16 cellular contexts compared by ENCODE assay signal in the genomic region with DNA sequence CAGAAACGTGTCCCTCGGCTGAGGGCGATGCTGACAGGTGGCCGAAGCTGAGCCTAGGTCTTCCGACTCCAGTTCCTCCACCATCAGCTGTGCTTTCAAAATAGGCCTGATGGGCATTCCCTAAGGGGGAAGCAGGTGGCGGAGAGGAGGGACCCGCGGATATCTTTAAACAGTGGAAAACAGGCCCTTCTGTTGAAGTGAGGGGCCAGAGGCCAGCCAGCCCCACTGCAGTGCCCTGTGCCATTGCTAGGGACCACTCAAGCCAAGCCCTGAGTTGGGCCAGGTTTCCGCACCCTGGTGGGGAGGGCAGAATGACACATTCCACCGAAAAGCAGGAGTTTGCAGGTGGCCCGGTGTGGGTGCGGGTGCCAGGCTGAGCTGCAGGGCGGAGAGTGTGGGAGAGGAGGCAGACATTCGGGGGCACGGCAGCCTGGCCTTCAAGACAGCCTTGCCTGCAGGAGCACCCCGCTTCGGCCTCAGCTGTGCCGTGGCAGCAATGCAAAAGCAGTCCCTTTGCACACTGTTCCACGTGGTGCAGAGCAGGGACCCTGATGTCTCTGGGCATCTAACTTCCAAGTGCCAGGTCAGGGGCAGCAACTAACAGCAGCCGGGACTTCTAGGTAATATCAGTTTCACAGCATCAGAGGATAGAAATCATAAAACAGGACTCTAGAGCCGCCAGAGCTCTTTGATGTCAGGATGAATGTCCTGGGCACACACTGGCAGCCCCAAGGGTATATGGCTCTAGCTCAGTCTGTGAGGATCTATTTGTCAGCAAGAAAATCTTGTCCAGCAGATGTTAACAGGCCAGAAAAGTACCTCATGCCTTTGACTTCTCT. TPM values are rescaled to one million over a fixed set of nuclear protein-coding genes. Genes with fewer than 3 reads are reported as not detected.
DNase-seq lines count a peak whose midpoint lies in the region; ATAC-seq and TF ChIP-seq lines count a peak whose summit lies in the region.
"Had no signal": no experiment of that assay in that cellular context is flagged by ENCODE, and none has a peak within 500 bp of the region (broad histone marks: within the 10 kb centered on the region; RNA-seq: fewer than 3 reads in every experiment).

No MANE protein-coding gene starts in this region.

- no peak for ATAC-seq in HG02981 (IDR thresholded peaks at IDR 0.05; ENCODE audit: unreplicated experiment)
- ATAC-seq in GM21447 (IDR thresholded peaks at IDR 0.05; ENCODE audit: unreplicated experiment): no peak
- ATAC-seq: stimulated activated naive CD8-positive, alpha-beta T cell treated with anti-CD3 and anti-CD28 coated beads, Interleukin-15, Interleukin-2, amounts not matched to agents 100 U/mL and 50 U/mL, for 24 hours had no signal

- no peak overlapping the region for H3K4me2 ChIP-seq in mammary epithelial cell (ENCODE audit: insufficient read depth, low read depth, low read length)

- dilution Hi-C loops in mammary epithelial cell (cut with HindIII; ENCODE audit: low sequenced_read_pairs): no loop called here

- H3K9me3 Mint-ChIP-seq in MCF 10A (ENCODE audit: unreplicated experiment): no peaks in the 10 kb centered on the region
- no peaks in the 10 kb centered on the region for H3K9me3 Mint-ChIP-seq in brain

- CTCF ChIA-PET in MCF 10A (lab: Yijun Ruan, JAX) (interaction anchor here (3.0 kb wide), 1 partner anchor 17 kb away, joined by 8 read pairs; the partner anchor contains the start of gene HNRNPH1), mammary epithelial cell (lab: Charles Lee; ENCODE audit: low non-redundant PET) (no interaction called here)

- H3K9me3 ChIP-seq in mammary epithelial cell (replicated peaks; ENCODE audit: insufficient read depth, low read length): no peaks in the 10 kb centered on the region
- no peaks in the 10 kb centered on the region for H3K9me3 ChIP-seq in muscle layer of colon (ENCODE audit: low read length)
- H3K9me3 ChIP-seq: lower lobe of right lung had no signal

- WGBS in mammary epithelial cell (ENCODE audit: low coverage, missing lambda C conversion rate): 81% methylated on average over 18 of the region's 21 CpGs

- H3K9ac ChIP-seq in mammary epithelial cell (ENCODE audit: insufficient read depth, low read length) (no peak overlapping the region), muscle layer of colon (ENCODE audit: low read length) (no peak overlapping the region)

- no peak overlapping the region for H2AFZ ChIP-seq in mammary epithelial cell (ENCODE audit: low read depth, low read length)

- no peak overlapping the region for H3K4me3 ChIP-seq in mammary epithelial cell (replicated peaks in 1 of 3; ENCODE audit: insufficient read depth in 1 of 3, low read depth in 2 of 3, low read length in 3 of 3)
- no peak overlapping the region for H3K4me3 ChIP-seq in muscle layer of colon (ENCODE audit: low read depth in 1 of 2, low read length in 2 of 2)
- H3K4me3 ChIP-seq: lower lobe of right lung had no signal

- H3K27me3 Mint-ChIP-seq in MCF 10A (ENCODE audit: insufficient read depth, unreplicated experiment) (no peaks in the 10 kb centered on the region), brain (no peaks in the 10 kb centered on the region)

- H4K20me1 ChIP-seq in mammary epithelial cell (ENCODE audit: insufficient read depth, low read length): peaks cover 5% of the 10 kb centered on the region

- no peaks in the 10 kb centered on the region for H3K4me1 ChIP-seq in mammary epithelial cell (ENCODE audit: insufficient read depth, low read length)
- H3K4me1 ChIP-seq in muscle layer of colon (ENCODE audit: insufficient read depth, low read length): peaks cover 36% of the 10 kb centered on the region

- in situ Hi-C loops in mammary epithelial cell (cut with MboI; ENCODE audit: low sequenced_read_pairs in 2 of 2): no loop called here

- H3K36me3 ChIP-seq in mammary epithelial cell (ENCODE audit: insufficient read depth, low read length) (peaks cover 29% of the 10 kb centered on the region), muscle layer of colon (ENCODE audit: insufficient read depth, low read length) (peaks cover 74% of the 10 kb centered on the region)

- TF ChIP-seq CTCF in MCF 10A (IDR thresholded peaks at IDR 0.05; ENCODE audit: unreplicated experiment) (no peak), mammary epithelial cell (conservative IDR thresholded peaks at IDR 0.05 in 1 of 2, IDR thresholded peaks at IDR 0.05 in 1 of 2; ENCODE audit: extremely low read depth in 1 of 2, insufficient read depth in 1 of 2, low read depth in 1 of 2, low read length in 2 of 2) (no peak), brain (conservative IDR thresholded peaks at IDR 0.05) (no peak)

- peaks cover 8% of the 10 kb centered on the region for H3K4me1 Mint-ChIP-seq in MCF 10A (ENCODE audit: insufficient read depth, unreplicated experiment)
- peaks cover 4% of the 10 kb centered on the region for H3K4me1 Mint-ChIP-seq in brain

- POLR2A ChIA-PET in MCF 10A (lab: Yijun Ruan, JAX): interaction anchor here (0.6 to 12.2 kb wide), 5 partner anchors 9 to 46 kb away, joined by 3 to 197 read pairs (median 4); partner anchors contain the start of gene HNRNPH1

- H3K27me3 ChIP-seq in mammary epithelial cell (ENCODE audit: insufficient read depth, low read length) (no peaks in the 10 kb centered on the region), muscle layer of colon (ENCODE audit: control insufficient read depth in 1 of 2, insufficient read depth in 2 of 2, low read length in 2 of 2) (no peaks in the 10 kb centered on the region)

- BruUV-seq in MCF 10A (replicated peaks; lab: Mats Ljungman, UMichigan) (no TSS peak), mammary epithelial cell (replicated peaks; lab: Mats Ljungman, UMichigan) (no TSS peak)

- no peak for DNase-seq in MCF 10A (ENCODE audit: unreplicated experiment)
- DNase-seq in mammary epithelial cell: no peak
- DNase-seq in NCI-H2029 (lab: John Stamatoyannopoulos, UW): no peak
- DNase-seq: activated CD8-positive, alpha-beta memory T cell treated with anti-CD3 and anti-CD28 coated beads, Interleukin-2, amount 50 U/mL, for 4 hours; DND-41; GOT3; lower lobe of right lung; NCI-H1105; NCI-H524 treated with DMSO at 0.1 percent for 48 hours; stimulated activated CD4-positive, alpha-beta T cell treated with anti-CD3 and anti-CD28 coated beads, Interleukin-4, amount 100 ng/mL, for 24 hours; stimulated activated naive CD8-positive, alpha-beta T cell treated with anti-CD3 and anti-CD28 coated beads, Interleukin-15, Interleukin-2, amounts not matched to agents 100 U/mL and 50 U/mL, for 24 hours had no signal

- H3K79me2 ChIP-seq in mammary epithelial cell (ENCODE audit: insufficient read depth, low read length): peaks cover 9% of the 10 kb centered on the region

- H3K4me3 Mint-ChIP-seq in MCF 10A (ENCODE audit: unreplicated experiment) (no peak overlapping the region), brain (no peak overlapping the region)

- H3K27ac Mint-ChIP-seq in MCF 10A (ENCODE audit: low read depth, unreplicated experiment): peak overlapping the region; percentile 39
- peak overlapping the region; percentile 24 to 97 (median 88) for H3K27ac Mint-ChIP-seq in brain

- H3K27ac ChIP-seq in mammary epithelial cell (ENCODE audit: insufficient read depth, low read depth, low read length) (no peak overlapping the region), muscle layer of colon (ENCODE audit: low read depth, low read length) (peak overlapping the region; percentile 60), temporal lobe (ENCODE audit: low read depth, low read length) (peak overlapping the region; percentile 28)
- H3K27ac ChIP-seq: lower lobe of right lung had no signal

- intact Hi-C loops in MCF 10A (cut with micrococcal nuclease): no loop called here
- intact Hi-C loops in mammary epithelial cell (cut with micrococcal nuclease): no loop called here

- H3K36me3 Mint-ChIP-seq in MCF 10A (ENCODE audit: insufficient read depth, unreplicated experiment) (peaks cover 96% of the 10 kb centered on the region), brain (peaks cover 53% of the 10 kb centered on the region)

RNA-seq across cellular contexts. Expression of gene HNRNPH1, which starts 17.2 kb away (rescaled TPM):
- total RNA-seq in MCF 10A (2022) (907 and 981 TPM in 2 replicates), mammary epithelial cell (100 to 1,000 TPM; 276 to 481 TPM), temporal lobe (448 TPM)
- polyA plus RNA-seq in mammary epithelial cell (130 TPM), brain (ENCODE audit: insufficient read depth, low read depth, low replicate concordance) (134 TPM)
- polyA minus RNA-seq in mammary epithelial cell: 289 TPM

RNA-seq across cellular contexts. Expression of gene RUFY1, which starts 55.9 kb away (rescaled TPM):
- total RNA-seq in MCF 10A (2022) (64.7 and 77.0 TPM in 2 replicates), mammary epithelial cell (10 to 100 TPM; 33.0 to 38.3 TPM), temporal lobe (20.2 TPM)
- polyA plus RNA-seq in mammary epithelial cell (15.6 TPM), brain (ENCODE audit: insufficient read depth, low read depth, low replicate concordance) (27.0 TPM)
- polyA minus RNA-seq in mammary epithelial cell: 22.3 TPM
